19 cellular contexts compared by ENCODE assay signal in the genomic region with DNA sequence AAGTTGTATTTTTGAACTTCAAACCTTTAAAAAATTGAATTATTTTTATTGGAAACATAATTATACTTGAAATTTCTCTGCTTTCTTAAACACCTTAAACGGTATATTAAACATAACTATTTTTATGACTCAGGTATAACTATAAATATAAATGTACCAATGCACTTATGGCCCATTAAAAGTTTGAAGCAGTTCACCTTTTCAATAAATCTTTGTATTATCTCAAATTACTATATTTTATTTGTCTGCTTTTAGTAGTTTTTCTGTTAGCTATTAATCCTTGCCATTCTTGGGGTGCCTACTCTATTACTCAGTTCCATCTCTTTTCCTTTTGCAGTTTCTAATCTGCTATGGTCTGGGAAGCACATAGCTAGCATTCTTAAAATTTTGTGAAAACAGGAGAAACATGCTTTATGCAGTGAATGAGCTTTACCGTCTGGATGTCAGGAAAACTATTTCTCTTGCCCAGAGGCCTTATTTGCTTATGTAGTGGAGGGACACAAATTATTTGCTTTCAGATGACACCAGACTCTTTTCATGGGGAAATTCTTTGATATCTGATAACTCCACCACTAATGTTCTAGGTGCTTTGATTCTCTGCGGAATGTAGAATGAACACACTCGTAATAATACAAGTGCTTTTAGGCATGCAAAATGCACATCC.
DNase-seq lines count a peak whose midpoint lies in the region; ATAC-seq, FAIRE-seq and TF ChIP-seq lines count a peak whose summit lies in the region.
"Had no signal": no experiment of that assay in that cellular context is flagged by ENCODE, and none has a peak within 500 bp of the region (broad histone marks: within the 10 kb centered on the region; RNA-seq: fewer than 3 reads in every experiment).

No MANE protein-coding gene starts in this region.

- no peak overlapping the region for H3K9ac ChIP-seq in fibroblast of lung (ENCODE audit: insufficient read depth, low read length)

- H3K9me3 ChIP-seq in Caco-2 (no peaks in the 10 kb centered on the region), fibroblast of lung (ENCODE audit: control insufficient read depth, insufficient read depth, low read depth, low read length) (no peaks in the 10 kb centered on the region), breast epithelium (no peaks in the 10 kb centered on the region)
- H3K9me3 ChIP-seq: ovary had no signal

- H3K36me3 Mint-ChIP-seq in Caco-2 (ENCODE audit: insufficient read depth, unreplicated experiment) = no peaks in the 10 kb centered on the region
- no peaks in the 10 kb centered on the region for H3K36me3 Mint-ChIP-seq in nephron progenitor cell (ENCODE audit: low read depth)

- H4K20me1 ChIP-seq in fibroblast of lung (ENCODE audit: control insufficient read depth, extremely low read depth, insufficient read depth, low read length) = no peaks in the 10 kb centered on the region

- TF ChIP-seq POLR2A in breast epithelium (IDR thresholded peaks at IDR 0.05) = no peak

- H3K9me3 Mint-ChIP-seq in Caco-2 (ENCODE audit: unreplicated experiment) (no peaks in the 10 kb centered on the region), nephron progenitor cell (no peaks in the 10 kb centered on the region)
- H3K9me3 Mint-ChIP-seq: activated T-helper 2 cell treated with anti-CD3 and anti-CD28 coated beads, Interferon-gamma antibody, Interleukin-2, Interleukin-4, amounts not matched to agents 10 μg/mL and 5 μg/mL and 100 μg/mL, durations not matched to agents 14 hours and 24 hours and 36 hours; central memory CD8-positive, alpha-beta T cell had no signal

- FAIRE-seq in RCC 7860 (lab: Jason Lieb, UNC) = peak; percentile 68

- H3K79me2 ChIP-seq in fibroblast of lung (ENCODE audit: control insufficient read depth, insufficient read depth, low read length) = no peaks in the 10 kb centered on the region

- POLR2A ChIA-PET in Caco-2 (lab: Charles Lee) = interaction anchor here (0.9 kb wide), 1 partner anchor 378 kb away, joined by 3 read pairs; no protein-coding TSS in a partner anchor

- H3K4me1 Mint-ChIP-seq in Caco-2 (ENCODE audit: low read depth, unreplicated experiment) (peaks cover 58% of the 10 kb centered on the region), nephron progenitor cell (peaks cover 73% of the 10 kb centered on the region)
- H3K4me1 Mint-ChIP-seq: central memory CD8-positive, alpha-beta T cell had no signal

- H2AFZ ChIP-seq in fibroblast of lung (ENCODE audit: low read length) = no peak overlapping the region

- peaks cover 77% of the 10 kb centered on the region for H3K4me1 ChIP-seq in Caco-2
- peaks cover 10% of the 10 kb centered on the region for H3K4me1 ChIP-seq in fibroblast of lung (ENCODE audit: control insufficient read depth, extremely low read depth, insufficient read depth, low read length)
- peaks cover 0 to 4% of the 10 kb centered on the region in 2 donors for H3K4me1 ChIP-seq in breast epithelium
- H3K4me1 ChIP-seq: foreskin keratinocyte had no signal

- H3K27me3 Mint-ChIP-seq in Caco-2 (ENCODE audit: insufficient read depth, unreplicated experiment) (no peaks in the 10 kb centered on the region), nephron progenitor cell (ENCODE audit: low read depth, poor library complexity) (no peaks in the 10 kb centered on the region)
- H3K27me3 Mint-ChIP-seq: central memory CD8-positive, alpha-beta T cell had no signal

- TF ChIP-seq CTCF in Caco-2 (IDR thresholded peaks at IDR 0.05; ENCODE audit: insufficient read depth in 1 of 2, low read depth in 1 of 2, low read length in 1 of 2, severe bottlenecking in 1 of 2, unreplicated experiment in 1 of 2) = no peak
- TF ChIP-seq CTCF in fibroblast of lung (conservative IDR thresholded peaks at IDR 0.05 in 1 of 2, IDR thresholded peaks at IDR 0.05 in 1 of 2; ENCODE audit: low read depth in 1 of 2, low read length in 2 of 2) = no peak
- TF ChIP-seq CTCF in nephron progenitor cell (IDR thresholded peaks at IDR 0.05) = no peak
- TF ChIP-seq CTCF in breast epithelium (IDR thresholded peaks at IDR 0.05) = no peak

- no peak overlapping the region for H3K27ac ChIP-seq in fibroblast of lung (ENCODE audit: insufficient read depth, low read length)
- H3K27ac ChIP-seq in breast epithelium = no peak overlapping the region
- H3K27ac ChIP-seq: foreskin keratinocyte had no signal

- H3K4me3 Mint-ChIP-seq in Caco-2 (ENCODE audit: unreplicated experiment) (no peak overlapping the region), nephron progenitor cell (no peak overlapping the region)
- H3K4me3 Mint-ChIP-seq: central memory CD8-positive, alpha-beta T cell had no signal

- CTCF ChIA-PET in Caco-2 (lab: Charles Lee) = interaction anchor here (0.6 kb wide), 1 partner anchor 378 kb away, joined by 3 read pairs; the partner anchor contains the start of gene CITED2

- no peaks in the 10 kb centered on the region for H3K27me3 ChIP-seq in Caco-2 (replicated peaks; ENCODE audit: control insufficient read depth, insufficient read depth, low read length)
- H3K27me3 ChIP-seq in fibroblast of lung (ENCODE audit: control insufficient read depth, insufficient read depth, low read length) = no peaks in the 10 kb centered on the region
- H3K27me3 ChIP-seq in breast epithelium = no peaks in the 10 kb centered on the region
- H3K27me3 ChIP-seq: foreskin keratinocyte, ovary had no signal

- H3K27ac Mint-ChIP-seq in Caco-2 (ENCODE audit: unreplicated experiment) = peak overlapping the region; percentile 77
- H3K27ac Mint-ChIP-seq in nephron progenitor cell = peak overlapping the region; percentile 75
- H3K27ac Mint-ChIP-seq: activated T-helper 2 cell treated with anti-CD3 and anti-CD28 coated beads, Interferon-gamma antibody, Interleukin-2, Interleukin-4, amounts not matched to agents 10 μg/mL and 5 μg/mL and 100 μg/mL, durations not matched to agents 14 hours and 24 hours and 36 hours had no signal

- DNase-seq in Caco-2 (peak; percentile 38 to 56), RCC 7860 (ENCODE audit: low spot score) (peak; percentile 64), fibroblast of lung (ENCODE audit: low read depth in 2 of 2) (peak; percentile 51 to 93), nephron progenitor cell (no peak), breast epithelium (ENCODE audit: low spot score in 2 of 2) (no peak), NCI-H1694 (lab: John Stamatoyannopoulos, UW) (no peak)
- DNase-seq: C1 segment of cervical spinal cord; foreskin keratinocyte; GF-D8; left colon; NCI-H1417; ovary; SIG-M5; stimulated activated CD4-positive, alpha-beta T cell treated with anti-CD3 and anti-CD28 coated beads, Interleukin-4, amount 100 ng/mL, for 1 hour; stimulated activated naive CD4-positive, alpha-beta T cell treated with Interleukin-2 at 50 U/mL for 16 hours had no signal

- H3K4me3 ChIP-seq in Caco-2 (ENCODE audit: low read depth, low read length) (no peak overlapping the region), fibroblast of lung (replicated peaks in 1 of 4; ENCODE audit: control extremely low read depth in 1 of 4, insufficient read depth in 1 of 4, low read depth in 3 of 4, low read length in 4 of 4) (no peak overlapping the region), breast epithelium (no peak overlapping the region)
- H3K4me3 ChIP-seq: ovary had no signal

- BruUV-seq in Caco-2 (replicated peaks; lab: Mats Ljungman, UMichigan) = no TSS peak

- no peak for ATAC-seq in GM18517 (IDR thresholded peaks at IDR 0.05; ENCODE audit: unreplicated experiment)
- ATAC-seq in GM19023 (IDR thresholded peaks at IDR 0.05; ENCODE audit: unreplicated experiment) = no peak
- ATAC-seq: foreskin keratinocyte, left colon had no signal

- peak overlapping the region; percentile 1 for H3K4me2 ChIP-seq in fibroblast of lung (ENCODE audit: extremely low read depth, insufficient read depth, low read length)

- intact Hi-C loops in Caco-2 (cut with micrococcal nuclease; ENCODE audit: unreplicated experiment) (loop anchor here (1.0 to 2.0 kb wide), 4 partner anchors 11 to 385 kb away; no protein-coding TSS in a partner anchor), breast epithelium (cut with DNase I; ENCODE audit: low total_unique reads) (no loop called here)

- H3K36me3 ChIP-seq in Caco-2 (ENCODE audit: control insufficient read depth, insufficient read depth, low read length) = no peaks in the 10 kb centered on the region
- no peaks in the 10 kb centered on the region for H3K36me3 ChIP-seq in fibroblast of lung (ENCODE audit: control insufficient read depth, insufficient read depth, low read length)
- no peaks in the 10 kb centered on the region for H3K36me3 ChIP-seq in breast epithelium
- H3K36me3 ChIP-seq: ovary had no signal

Comparison
In these comparisons a context has a peak if more than half of its experiments do, and no peak if none do; other contexts are left out.
1. DNase-seq: peak in Caco-2 (2 of 2), RCC 7860 (single experiment) and fibroblast of lung (2 of 2); none in nephron progenitor cell (single experiment), breast epithelium (0 of 2) and NCI-H1694 (single experiment).